9 cellular contexts compared by ENCODE assay signal in the genomic region with DNA sequence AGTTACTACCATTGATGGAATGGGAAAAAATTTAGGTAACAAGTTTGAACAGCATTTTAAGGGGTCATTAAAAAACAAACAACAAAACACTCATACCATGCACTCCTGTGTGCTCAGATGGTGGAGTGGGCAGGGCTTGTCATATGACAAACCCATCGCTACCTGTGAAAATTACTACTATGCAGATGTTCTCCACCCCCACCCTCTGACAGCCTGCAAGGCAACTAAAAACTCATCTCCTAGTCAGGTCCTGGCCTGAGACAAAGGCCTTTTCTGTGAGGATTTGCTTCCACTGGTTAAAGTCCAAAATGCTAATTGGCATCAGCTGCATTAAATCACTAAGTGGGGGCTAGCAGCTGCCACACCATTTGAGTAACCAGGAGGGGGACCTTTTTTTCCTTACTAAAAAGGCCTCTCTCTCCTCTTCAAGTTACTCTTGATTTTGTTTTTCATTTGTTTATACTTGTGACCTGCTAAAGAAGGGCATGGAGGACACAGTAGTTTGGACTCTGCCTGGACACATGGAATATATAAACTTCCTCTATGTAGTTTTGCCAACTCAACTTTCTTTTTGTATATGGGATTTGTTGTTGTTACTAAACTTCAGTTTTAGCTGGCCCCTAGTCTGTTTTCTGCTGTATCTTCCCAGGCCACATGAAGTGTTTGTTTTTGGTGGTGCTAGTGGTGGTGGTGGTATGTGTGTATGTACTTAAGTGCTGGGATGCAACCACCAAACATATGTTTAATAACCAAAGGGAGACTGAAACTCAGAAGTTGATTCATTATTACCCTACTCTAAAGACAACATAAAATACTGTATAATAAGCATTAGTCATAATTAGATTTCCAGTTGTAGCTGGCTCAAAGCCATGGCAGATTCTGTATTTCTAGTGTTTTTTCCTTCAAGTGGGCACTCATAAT.
A peak's percentile ranks its signal among the peaks of the same experiment; 100 is the strongest.
DNase-seq lines count a peak whose midpoint lies in the region; ATAC-seq, FAIRE-seq and TF ChIP-seq lines count a peak whose summit lies in the region.
"Had no signal": no experiment of that assay in that cellular context is flagged by ENCODE, and none has a peak within 500 bp of the region (broad histone marks: within the 10 kb centered on the region; RNA-seq: fewer than 3 reads in every experiment).

No MANE protein-coding gene starts in this region.

- no peak overlapping the region for H2BK120ac ChIP-seq in H1 (replicated peaks; ENCODE audit: low read depth, low read length)

- FAIRE-seq in H1 (lab: Jason Lieb, UNC), result no peak

- H2BK20ac ChIP-seq in H1 (ENCODE audit: low read length), result no peak overlapping the region

- TF ChIP-seq CTCF in H1 (IDR thresholded peaks at IDR 0.05; ENCODE audit: control extremely low read depth in 1 of 3, insufficient read depth in 1 of 3, low read depth in 1 of 3, low read length in 3 of 3), result no peak
- no peak for TF ChIP-seq CTCF in neutrophil (IDR thresholded peaks at IDR 0.05)

- peaks cover 9 to 100% of the 10 kb centered on the region in 2 experiments for H3K79me2 ChIP-seq in H1 (ENCODE audit: control insufficient read depth in 1 of 2, insufficient read depth in 2 of 2, low read length in 2 of 2)

- H2AFZ ChIP-seq in H1 (ENCODE audit: low read length), result no peak overlapping the region

- in situ Hi-C loops in G401 (cut with HindIII; ENCODE audit: low sequenced_read_pairs), result no loop called here

- CTCF ChIA-PET in H1 (lab: Charles Lee; ENCODE audit: partially characterized antibody), result interaction anchor here (1.2 to 1.5 kb wide), 4 partner anchors 12 to 48 kb away, joined by 3 to 4 read pairs (median 3); no protein-coding TSS in a partner anchor

- H3K4me3 ChIP-seq in H1 (ENCODE audit: extremely low read depth in 1 of 4, insufficient read depth in 2 of 4, low read depth in 3 of 4, low read length in 4 of 4), result no peak overlapping the region
- H3K4me3 ChIP-seq in neutrophil (ENCODE audit: low read depth in 1 of 2, low read length in 1 of 2), result no peak overlapping the region

- H3K4ac ChIP-seq in H1 (replicated peaks; ENCODE audit: insufficient read length, low read depth, low read length), result no peak overlapping the region

- TF ChIP-seq EP300 in H1 (IDR thresholded peaks at IDR 0.05; ENCODE audit: borderline replicate concordance in 1 of 2, low read depth in 2 of 2, low read length in 2 of 2), result no peak

- no peak overlapping the region for H3K18ac ChIP-seq in H1 (ENCODE audit: extremely low read depth, low read length)

- no peaks in the 10 kb centered on the region for H3K23me2 ChIP-seq in H1 (ENCODE audit: low read depth, low read length)

- no peak overlapping the region for H2AK5ac ChIP-seq in H1 (ENCODE audit: low read depth, low read length)

- DNase-seq in G401 (ENCODE audit: low spot score) (peak; percentile 44), NCI-H69 (lab: John Stamatoyannopoulos, UW) (peak; percentile 94), H1 (ENCODE audit: low read depth in 1 of 2, low spot score in 2 of 2) (no peak), OCI-M2 (lab: John Stamatoyannopoulos, UW; ENCODE audit: unreplicated experiment) (no peak), cerebellar nuclear complex (lab: John Stamatoyannopoulos, UW) (no peak)
- DNase-seq: stimulated activated CD4-positive, alpha-beta T cell treated with anti-CD3 and anti-CD28 coated beads, Interleukin-1b, Interleukin-23, amount 100 ng/mL, for 48 hours had no signal

- H3K4me2 ChIP-seq in H1 (ENCODE audit: insufficient read depth in 1 of 2, low read depth in 2 of 2, low read length in 2 of 2), result peak overlapping the region; percentile 40 to 44

- no peak overlapping the region for H2BK12ac ChIP-seq in H1 (ENCODE audit: low read depth, low read length)

- H4K5ac ChIP-seq in H1 (ENCODE audit: insufficient read length, low read depth, low read length), result no peak overlapping the region

- H3K79me1 ChIP-seq in H1 (ENCODE audit: low read depth, low read length), result no peaks in the 10 kb centered on the region; the same call in 1 of the 2 replicates

- WGBS in H1 (ENCODE audit: extremely low coverage in 1 of 2, insufficient coverage in 1 of 2, insufficient read length in 1 of 2, insufficient replicate concordance in 2 of 2, low coverage in 1 of 2, low lambda C conversion rate in 2 of 2, missing lambda C conversion rate in 1 of 2), 2 experiments, result 77% methylated on average over 1 of the region's 1 CpG; no CpG with 5 or more reads in 1 of the 2 experiments

- no peaks in the 10 kb centered on the region for H3K36me3 ChIP-seq in H1 (ENCODE audit: control insufficient read depth in 2 of 4, insufficient read depth in 4 of 4, low read length in 3 of 4)
- H3K36me3 ChIP-seq in neutrophil, result no peaks in the 10 kb centered on the region

- H4K8ac ChIP-seq in H1 (ENCODE audit: extremely low read depth, insufficient read depth, low read length), result no peak overlapping the region

- no peak overlapping the region for H2BK15ac ChIP-seq in H1 (ENCODE audit: low read length)

- no peak overlapping the region for H3K56ac ChIP-seq in H1 (replicated peaks; ENCODE audit: insufficient read length, low read depth, low read length)

- no peak overlapping the region for H3K23ac ChIP-seq in H1 (ENCODE audit: insufficient read length)

- H3K27me3 ChIP-seq in H1 (replicated peaks in 1 of 4; ENCODE audit: control insufficient read depth in 3 of 4, extremely low read depth in 1 of 4, insufficient read depth in 3 of 4, low read length in 3 of 4), result no peaks in the 10 kb centered on the region
- H3K27me3 ChIP-seq in neutrophil, result no peaks in the 10 kb centered on the region

- no peak for TF ChIP-seq RAD21 in H1 (IDR thresholded peaks at IDR 0.05 in 1 of 2, conservative IDR thresholded peaks at IDR 0.05 in 1 of 2; ENCODE audit: low read depth in 2 of 2, low read length in 2 of 2)

- no peak overlapping the region for H2BK5ac ChIP-seq in H1 (ENCODE audit: low read depth, low read length)

- H4K91ac ChIP-seq in H1 (replicated peaks; ENCODE audit: insufficient read length, low read length), result no peak overlapping the region

- peaks cover 2 to 14% of the 10 kb centered on the region in 2 experiments for H4K20me1 ChIP-seq in H1 (replicated peaks in 1 of 2; ENCODE audit: control insufficient read depth in 1 of 2, insufficient read depth in 2 of 2, low read length in 2 of 2)

- POLR2A ChIA-PET in H1 (lab: Charles Lee; ENCODE audit: partially characterized antibody), result no interaction called here

- H3K4me1 ChIP-seq in H1 (replicated peaks in 1 of 4; ENCODE audit: control insufficient read depth in 3 of 4, insufficient read depth in 4 of 4, low read length in 3 of 4), result peaks cover 0 to 25% (median 10%) of the 10 kb centered on the region in 4 experiments; a peak in 3 of 7 replicates
- H3K4me1 ChIP-seq in neutrophil (ENCODE audit: control insufficient read depth in 1 of 2, insufficient read depth in 1 of 2, low read depth in 1 of 2, low read length in 1 of 2), result peaks cover 0 to 9% of the 10 kb centered on the region in 2 experiments

- no peak overlapping the region for H3K9ac ChIP-seq in H1 (replicated peaks in 1 of 4; ENCODE audit: extremely low read depth in 1 of 4, low read depth in 3 of 4, low read length in 3 of 4)

- no peak for TF ChIP-seq POLR2A in H1 (IDR thresholded peaks at IDR 0.05; ENCODE audit: control extremely low read depth in 1 of 2, low read depth in 2 of 2, low read length in 2 of 2)

- ATAC-seq in GM18520 (IDR thresholded peaks at IDR 0.05; ENCODE audit: unreplicated experiment), result no peak
- ATAC-seq in HG03159 (IDR thresholded peaks at IDR 0.05; ENCODE audit: unreplicated experiment), result no peak

- H3K14ac ChIP-seq in H1 (ENCODE audit: insufficient read length), result no peak overlapping the region

- H3K27ac ChIP-seq in H1 (ENCODE audit: low read depth, low read length) (no peak overlapping the region), neutrophil (peak overlapping the region; percentile 28)

- H3K9me3 ChIP-seq in H1 (ENCODE audit: insufficient read depth in 2 of 2, low read depth in 1 of 2, low read length in 1 of 2), result no peaks in the 10 kb centered on the region
- H3K9me3 ChIP-seq in neutrophil, result no peaks in the 10 kb centered on the region

TF ChIP-seq in H1, 55 proteins besides CTCF, POLR2A, EP300 and RAD21:
- TF ChIP-seq CBX8 (IDR thresholded peaks at IDR 0.05; ENCODE audit: borderline replicate concordance, low read depth, low read length) (no peak), MAFK (IDR thresholded peaks at IDR 0.05; ENCODE audit: low read depth, low read length) (no peak), EGR1 (IDR thresholded peaks at IDR 0.05; ENCODE audit: borderline replicate concordance, low read depth, low read length) (no peak), EZH2 (IDR thresholded peaks at IDR 0.05; ENCODE audit: low read depth, low read length, severe bottlenecking) (no peak), TAF1 (IDR thresholded peaks at IDR 0.05; ENCODE audit: low read depth, low read length) (no peak)

Comparison
In these comparisons a context has a peak if more than half of its experiments do, and no peak if none do; other contexts are left out.
1. DNase-seq: peak in G401 (single experiment) and NCI-H69 (single experiment); none in H1 (0 of 2), OCI-M2 (single experiment) and cerebellar nuclear complex (0 of 2).